19 cellular contexts compared by ENCODE assay signal in genomic region chr11:133302056-133302455, GRCh38.
DNase-seq lines count a peak whose midpoint lies in the region; ATAC-seq and TF ChIP-seq lines count a peak whose summit lies in the region.
"Had no signal": no experiment of that assay in that cellular context is flagged by ENCODE, and none has a peak within 500 bp of the region (broad histone marks: within the 10 kb centered on the region; RNA-seq: fewer than 3 reads in every experiment).

No MANE protein-coding gene starts in this region.

- WGBS in endodermal cell (ENCODE audit: insufficient coverage in 1 of 2, insufficient read length in 1 of 2), 2 experiments = 22 to 51% methylated on average over 3 of the region's 3 CpGs
- 27 to 48% (median 40%) methylated on average over 3 of the region's 3 CpGs for WGBS in adrenal gland, 4 donors

- intact Hi-C loops in adrenal gland (cut with DNase I) = no loop called here

- no peaks in the 10 kb centered on the region for H3K4me1 ChIP-seq in GM23338 (ENCODE audit: insufficient read depth)
- peaks cover 5% of the 10 kb centered on the region for H3K4me1 ChIP-seq in endodermal cell (ENCODE audit: control insufficient read depth, insufficient read depth, low read length)
- H3K4me1 ChIP-seq in adrenal gland (replicated peaks in 1 of 2) = no peaks in the 10 kb centered on the region
- H3K4me1 ChIP-seq: A549; BLaER1 treated with 17β-estradiol and CSF1 and Interleukin-3, amounts not matched to agents 10 nM and 100 nM; Caco-2 had no signal

- H4K20me1 ChIP-seq in GM23338 (replicated peaks; ENCODE audit: insufficient read depth) = no peaks in the 10 kb centered on the region
- H4K20me1 ChIP-seq: BLaER1 treated with 17β-estradiol and CSF1 and Interleukin-3, amounts not matched to agents 10 nM and 100 nM had no signal

- peak; percentile 46; the same call in 1 of the 3 replicates for ATAC-seq in GM23338
- no peak for ATAC-seq in GM19324 (IDR thresholded peaks at IDR 0.05; ENCODE audit: low FRiP score, unreplicated experiment)
- ATAC-seq: A549; CD8-positive, alpha-beta T cell had no signal

- H3K9ac ChIP-seq in endodermal cell (ENCODE audit: extremely low read depth, low read length, poor library complexity, severe bottlenecking) = no peak overlapping the region
- H3K9ac ChIP-seq: BLaER1 treated with 17β-estradiol and CSF1 and Interleukin-3, amounts not matched to agents 10 nM and 100 nM had no signal

- no peaks in the 10 kb centered on the region; the same call in 1 of the 2 replicates for H3K9me2 ChIP-seq in GM23338 (ENCODE audit: insufficient read depth)

- H3K36me3 ChIP-seq in GM23338 (ENCODE audit: insufficient read depth) (no peaks in the 10 kb centered on the region), WERI-Rb-1 (no peaks in the 10 kb centered on the region), endodermal cell (ENCODE audit: control insufficient read depth, insufficient read depth, low read length) (no peaks in the 10 kb centered on the region), adrenal gland (replicated peaks in 1 of 2) (no peaks in the 10 kb centered on the region)
- H3K36me3 ChIP-seq: BLaER1 treated with 17β-estradiol and CSF1 and Interleukin-3, amounts not matched to agents 10 nM and 100 nM had no signal

- no peak overlapping the region for H3K27ac Mint-ChIP-seq in GM23338
- no peak overlapping the region for H3K27ac Mint-ChIP-seq in endodermal cell
- H3K27ac Mint-ChIP-seq: B cell; CD4-positive, alpha-beta T cell; CD8-positive, alpha-beta T cell had no signal

- no peaks in the 10 kb centered on the region for H3K79me2 ChIP-seq in GM23338 (replicated peaks; ENCODE audit: insufficient read depth)

- TF ChIP-seq CTCF in GM23338 (conservative IDR thresholded peaks at IDR 0.05; ENCODE audit: low read depth in 2 of 2) = no peak
- no peak for TF ChIP-seq CTCF in WERI-Rb-1 (IDR thresholded peaks at IDR 0.05; ENCODE audit: low read depth, low read length)
- TF ChIP-seq CTCF in endodermal cell (conservative IDR thresholded peaks at IDR 0.05) = no peak
- no peak for TF ChIP-seq CTCF in adrenal gland (IDR thresholded peaks at IDR 0.05)

- H3K4me1 Mint-ChIP-seq in GM23338 (peaks cover 12% of the 10 kb centered on the region; the same call in 2 of the 3 replicates), endodermal cell (peaks cover 11% of the 10 kb centered on the region)
- H3K4me1 Mint-ChIP-seq: B cell had no signal

- H3K27ac ChIP-seq in GM23338 (ENCODE audit: low read depth) (no peak overlapping the region), WERI-Rb-1 (no peak overlapping the region), endodermal cell (ENCODE audit: low read depth, low read length) (no peak overlapping the region), adrenal gland (no peak overlapping the region)
- H3K27ac ChIP-seq: 22Rv1; A549; BLaER1 treated with 17β-estradiol and CSF1 and Interleukin-3, amounts not matched to agents 10 nM and 100 nM; C4-2B had no signal

- no peak for TF ChIP-seq POLR2A in adrenal gland (IDR thresholded peaks at IDR 0.05)

- H3K27me3 Mint-ChIP-seq in GM23338 (ENCODE audit: insufficient read depth, low read depth, poor library complexity) = no peaks in the 10 kb centered on the region
- H3K27me3 Mint-ChIP-seq in endodermal cell (ENCODE audit: insufficient read depth) = no peaks in the 10 kb centered on the region
- H3K27me3 Mint-ChIP-seq: B cell; CD4-positive, alpha-beta T cell had no signal

- H3K27me3 ChIP-seq in GM23338 (ENCODE audit: insufficient read depth) = no peaks in the 10 kb centered on the region
- no peaks in the 10 kb centered on the region for H3K27me3 ChIP-seq in WERI-Rb-1 (ENCODE audit: insufficient read depth, low read depth, severe bottlenecking)
- no peaks in the 10 kb centered on the region for H3K27me3 ChIP-seq in endodermal cell (ENCODE audit: control insufficient read depth, insufficient read depth, low read length, poor library complexity, severe bottlenecking)
- H3K27me3 ChIP-seq in adrenal gland = no peaks in the 10 kb centered on the region
- H3K27me3 ChIP-seq: BLaER1 treated with 17β-estradiol and CSF1 and Interleukin-3, amounts not matched to agents 10 nM and 100 nM had no signal

- DNase-seq in NCI-H2081 (lab: John Stamatoyannopoulos, UW) = peak; percentile 9 to 17
- DNase-seq in NCI-H2081 treated with DMSO at 0.1 percent for 48 hours (lab: John Stamatoyannopoulos, UW) = no peak
- DNase-seq in GM23338 (ENCODE audit: low spot score) = no peak
- peak; percentile 16 for DNase-seq in WERI-Rb-1
- DNase-seq in endodermal cell = peak; percentile 84
- DNase-seq in adrenal gland = no peak
- DNase-seq in AG20443 (ENCODE audit: low spot score) = no peak
- DNase-seq: Caco-2; Calu3; CD4-positive, alpha-beta T cell; CD8-positive, alpha-beta T cell; DMS79 treated with DMSO at 0.1 percent for 48 hours; GF-D8 had no signal

- H3K4me3 Mint-ChIP-seq in GM23338 (no peak overlapping the region), endodermal cell (no peak overlapping the region)
- H3K4me3 Mint-ChIP-seq: B cell; CD4-positive, alpha-beta T cell; CD8-positive, alpha-beta T cell had no signal

- H3K9me3 ChIP-seq in WERI-Rb-1 (ENCODE audit: severe bottlenecking) = no peaks in the 10 kb centered on the region
- H3K9me3 ChIP-seq in endodermal cell (ENCODE audit: control insufficient read depth, low read length) = peaks cover 13% of the 10 kb centered on the region
- no peaks in the 10 kb centered on the region for H3K9me3 ChIP-seq in adrenal gland (replicated peaks in 1 of 3)
- H3K9me3 ChIP-seq: A549; BLaER1 treated with 17β-estradiol and CSF1 and Interleukin-3, amounts not matched to agents 10 nM and 100 nM had no signal

- no peaks in the 10 kb centered on the region for H3F3A ChIP-seq in GM23338 (replicated peaks; ENCODE audit: low read depth)

- H3K4me2 ChIP-seq in GM23338 = no peak overlapping the region
- H3K4me2 ChIP-seq: A549; BLaER1 treated with 17β-estradiol and CSF1 and Interleukin-3, amounts not matched to agents 10 nM and 100 nM had no signal

- H3K36me3 Mint-ChIP-seq in GM23338 (ENCODE audit: low read depth) (no peaks in the 10 kb centered on the region; the same call in 2 of the 3 replicates), endodermal cell (ENCODE audit: low read depth) (no peaks in the 10 kb centered on the region)
- H3K36me3 Mint-ChIP-seq: CD8-positive, alpha-beta T cell had no signal

- H3K9me3 Mint-ChIP-seq in GM23338 (no peaks in the 10 kb centered on the region), endodermal cell (peaks cover 8% of the 10 kb centered on the region)
- H3K9me3 Mint-ChIP-seq: CD8-positive, alpha-beta T cell had no signal

- H3K4me3 ChIP-seq in GM23338 (no peak overlapping the region), WERI-Rb-1 (ENCODE audit: low read depth, low read length) (no peak overlapping the region), endodermal cell (ENCODE audit: low read length) (no peak overlapping the region), adrenal gland (no peak overlapping the region)
- H3K4me3 ChIP-seq: A549; BLaER1 treated with 17β-estradiol and CSF1 and Interleukin-3, amounts not matched to agents 10 nM and 100 nM had no signal

- H2AFZ ChIP-seq in GM23338 = no peak overlapping the region

TF ChIP-seq in GM23338, 12 proteins besides CTCF, POLR2A, EP300 and RAD21:
- no peak for TF ChIP-seq EZH2phosphoT487 (IDR thresholded peaks at IDR 0.05; ENCODE audit: unreplicated experiment)

Comparison
In these comparisons a context has a peak if more than half of its experiments do, and no peak if none do; other contexts are left out.
1. DNase-seq: peak in NCI-H2081 (2 of 2), WERI-Rb-1 (single experiment) and endodermal cell (single experiment); none in NCI-H2081 treated with DMSO at 0.1 percent for 48 hours (single experiment), GM23338 (single experiment), adrenal gland (0 of 7) and AG20443 (single experiment).